In genomic region chr15:50907866-50908208, GRCh38 we compare ENCODE assay signal across 8 cellular contexts. TPM values are rescaled to one million over a fixed set of nuclear protein-coding genes. Genes with fewer than 3 reads are reported as not detected.
DNase-seq lines count a peak whose midpoint lies in the region; ATAC-seq lines count a peak whose summit lies in the region.

No MANE protein-coding gene starts in this region.

- H3K4me3 ChIP-seq in ectodermal cell (ENCODE audit: insufficient read depth, low read depth, low read length): peak overlapping the region; percentile 95
- peak overlapping the region; percentile 94 for H3K4me3 ChIP-seq in mesodermal cell (ENCODE audit: extremely low read depth, insufficient read depth, low read length, poor library complexity, severe bottlenecking)

- peaks cover 3% of the 10 kb centered on the region for H3K4me1 ChIP-seq in ectodermal cell (ENCODE audit: control insufficient read depth, insufficient read depth, low read length)
- peaks cover 12% of the 10 kb centered on the region for H3K4me1 ChIP-seq in mesodermal cell (ENCODE audit: control insufficient read depth, insufficient read depth, low read length, poor library complexity, severe bottlenecking)

- H3K4me3 Mint-ChIP-seq in stimulated activated naive B cell treated with anti-CD40 and anti-IgM and Interleukin-4, amounts not matched to agents 10 μg/mL and 1 μg/mL and 100 μg/mL, for 72 hours: peak overlapping the region; percentile 93 to 96

- WGBS in ectodermal cell, 2 experiments: 1% methylated on average over 24 of the region's 24 CpGs
- WGBS in mesodermal cell (ENCODE audit: insufficient coverage in 2 of 2), 2 experiments: 0 to 1% methylated on average over 14 to 22 of the region's 24 CpGs

- H3K36me3 Mint-ChIP-seq in stimulated activated naive B cell treated with anti-CD40 and anti-IgM and Interleukin-4, amounts not matched to agents 10 μg/mL and 1 μg/mL and 100 μg/mL, for 72 hours: peaks cover 3% of the 10 kb centered on the region in 2 donors

- H3K9me3 Mint-ChIP-seq in stimulated activated naive B cell treated with anti-CD40 and anti-IgM and Interleukin-4, amounts not matched to agents 10 μg/mL and 1 μg/mL and 100 μg/mL, for 72 hours: no peaks in the 10 kb centered on the region

- H3K27me3 Mint-ChIP-seq in stimulated activated naive B cell treated with anti-CD40 and anti-IgM and Interleukin-4, amounts not matched to agents 10 μg/mL and 1 μg/mL and 100 μg/mL, for 72 hours: no peaks in the 10 kb centered on the region

- H3K36me3 ChIP-seq in ectodermal cell (ENCODE audit: control insufficient read depth, insufficient read depth, low read length) (peaks cover 2% of the 10 kb centered on the region), mesodermal cell (ENCODE audit: control insufficient read depth, insufficient read depth, low read length) (peaks cover 10% of the 10 kb centered on the region)

- DNase-seq in DMS114 treated with DMSO at 0.1 percent for 48 hours (lab: John Stamatoyannopoulos, UW; ENCODE audit: unreplicated experiment): peak; percentile 28
- DNase-seq in M059J (ENCODE audit: low read depth): peak; percentile 49
- peak; percentile 44 to 49 for DNase-seq in activated CD4-positive, alpha-beta T cell treated with anti-CD3 and anti-CD28 coated beads for 4 hours
- no peak for DNase-seq in stimulated activated naive B cell treated with anti-CD40 and anti-IgM and Interleukin-4, amounts not matched to agents 10 μg/mL and 1 μg/mL and 100 μg/mL, for 72 hours
- DNase-seq in middle frontal gyrus (ENCODE audit: extremely low spot score, low spot score): no peak

- no peaks in the 10 kb centered on the region for H3K9me3 ChIP-seq in ectodermal cell (ENCODE audit: control insufficient read depth, low read length)
- H3K9me3 ChIP-seq in mesodermal cell (ENCODE audit: control insufficient read depth, low read length): no peaks in the 10 kb centered on the region

- H3K27me3 ChIP-seq in ectodermal cell (ENCODE audit: control insufficient read depth, insufficient read depth, low read length, poor library complexity, severe bottlenecking): no peaks in the 10 kb centered on the region

- H3K4me1 Mint-ChIP-seq in stimulated activated naive B cell treated with anti-CD40 and anti-IgM and Interleukin-4, amounts not matched to agents 10 μg/mL and 1 μg/mL and 100 μg/mL, for 72 hours: peaks cover 12 to 34% of the 10 kb centered on the region in 2 donors

- H3K27ac ChIP-seq in ectodermal cell (ENCODE audit: insufficient read depth, low read depth, low read length, poor library complexity, severe bottlenecking) (peak overlapping the region; percentile 88), mesodermal cell (ENCODE audit: low read depth, low read length, severe bottlenecking) (peak overlapping the region; percentile 69)

- ATAC-seq in GM21576 (IDR thresholded peaks at IDR 0.05; ENCODE audit: unreplicated experiment): peak; percentile 12
- peak; percentile 54 to 57 for ATAC-seq in stimulated activated naive B cell treated with anti-CD40 and anti-IgM and Interleukin-4, amounts not matched to agents 10 μg/mL and 1 μg/mL and 100 μg/mL, for 72 hours (replicated peaks)

- peak overlapping the region; percentile 99 for H3K27ac Mint-ChIP-seq in stimulated activated naive B cell treated with anti-CD40 and anti-IgM and Interleukin-4, amounts not matched to agents 10 μg/mL and 1 μg/mL and 100 μg/mL, for 72 hours

RNA-seq across cellular contexts. Expression of gene AP4E1, which starts 0.6 kb away (rescaled TPM):
- 9.5 and 13.9 TPM in 2 replicates for total RNA-seq in M059J (2014; rRNA removed; shearing (Covaris generic))
- polyA plus RNA-seq in ectodermal cell (2013, experiment 1 of 4): 10.9 TPM
- polyA plus RNA-seq in ectodermal cell (2013, experiment 2 of 4): 12.6 TPM
- polyA plus RNA-seq in ectodermal cell (2013, experiment 3 of 4): 7.7 TPM
- 8.9 TPM for polyA plus RNA-seq in ectodermal cell (2013, experiment 4 of 4)
- polyA plus RNA-seq in mesodermal cell (2013, experiment 1 of 2): 5.6 TPM
- 6.6 TPM for polyA plus RNA-seq in mesodermal cell (2013, experiment 2 of 2)

Comparison
In these comparisons a context has a peak if more than half of its experiments do, and no peak if none do; other contexts are left out.
1. DNase-seq: peak in DMS114 treated with DMSO at 0.1 percent for 48 hours (single experiment), M059J (single experiment) and activated CD4-positive, alpha-beta T cell treated with anti-CD3 and anti-CD28 coated beads for 4 hours (2 of 2); none in stimulated activated naive B cell treated with anti-CD40 and anti-IgM and Interleukin-4, amounts not matched to agents 10 μg/mL and 1 μg/mL and 100 μg/mL, for 72 hours (single experiment) and middle frontal gyrus (single experiment).